2 cellular contexts compared by ENCODE assay signal in the genomic region with DNA sequence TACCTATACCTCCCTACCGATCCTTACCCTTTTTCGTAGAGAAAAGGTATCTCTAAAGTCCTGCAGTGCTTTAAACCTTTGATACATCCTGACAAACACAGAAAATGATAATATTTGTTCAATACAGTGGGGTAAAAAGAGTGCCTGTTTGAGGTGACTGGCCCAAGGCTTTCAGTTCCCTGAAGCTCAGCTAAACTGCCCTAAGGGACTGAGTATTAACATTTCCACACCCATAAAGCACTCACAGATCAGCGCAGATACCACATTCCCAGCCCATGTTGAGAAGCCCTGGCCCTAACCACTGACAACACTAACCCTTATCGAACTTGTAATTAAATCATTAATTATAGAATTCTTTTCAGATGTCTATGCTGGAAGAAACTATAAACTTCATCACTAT.
TF ChIP-seq lines count a peak whose summit lies in the region.

No MANE protein-coding gene starts in this region.

TF ChIP-seq in IMR-90, 13 proteins besides CTCF, POLR2A, EP300 and RAD21:
- no peak for TF ChIP-seq NFE2L2 (IDR thresholded peaks at IDR 0.05; ENCODE audit: low read depth, low read length)
- no peak for TF ChIP-seq RFX5 (IDR thresholded peaks at IDR 0.05; ENCODE audit: low read depth, low read length)
- no peak for TF ChIP-seq BHLHE40 (IDR thresholded peaks at IDR 0.05; ENCODE audit: low read depth, low read length)
- TF ChIP-seq MAFK (IDR thresholded peaks at IDR 0.05; ENCODE audit: low read depth, low read length) = no peak
- TF ChIP-seq MXI1 (IDR thresholded peaks at IDR 0.05; ENCODE audit: borderline replicate concordance, low read depth, low read length) = no peak

TF ChIP-seq in H1, 55 proteins besides CTCF, POLR2A, EP300 and RAD21:
- no peak for TF ChIP-seq RFX5 (IDR thresholded peaks at IDR 0.05; ENCODE audit: borderline replicate concordance, low read depth, low read length)
- no peak for TF ChIP-seq SIRT6 (IDR thresholded peaks at IDR 0.05; ENCODE audit: low read length)
- no peak for TF ChIP-seq SP2 (IDR thresholded peaks at IDR 0.05; ENCODE audit: low read length)
- TF ChIP-seq CBX8 (IDR thresholded peaks at IDR 0.05; ENCODE audit: borderline replicate concordance, low read depth, low read length) = no peak
- no peak for TF ChIP-seq SIX5 (IDR thresholded peaks at IDR 0.05; ENCODE audit: low read depth, low read length)
